9 cellular contexts compared by ENCODE assay signal in the genomic region with DNA sequence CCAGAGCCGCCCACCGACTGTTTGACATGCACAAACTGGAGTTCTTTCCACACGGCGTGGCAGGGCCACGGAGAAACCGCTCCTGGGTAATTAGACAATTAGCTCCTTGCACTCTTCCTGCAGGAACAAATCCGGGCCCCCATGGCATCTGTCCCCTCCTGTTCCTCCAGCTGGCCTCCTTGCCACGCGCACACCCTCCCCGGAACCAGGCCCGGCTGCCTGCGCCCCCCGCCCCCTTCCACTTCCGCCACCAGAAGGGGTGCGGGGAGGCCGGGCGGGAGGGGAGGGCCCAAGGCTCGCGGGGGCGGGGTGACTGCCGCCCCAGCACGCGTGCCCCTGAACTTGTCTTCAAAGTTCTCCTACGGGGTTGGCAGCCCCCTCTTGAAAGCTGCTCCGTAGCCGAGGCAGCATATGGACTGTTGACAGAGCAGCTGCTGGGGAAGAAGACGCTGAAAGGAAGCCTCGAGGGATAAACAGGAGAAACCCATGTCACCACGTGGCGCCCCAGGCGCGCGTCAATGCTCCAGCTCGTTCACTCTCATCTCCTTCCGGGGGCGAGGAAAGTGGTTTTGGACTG.
DNase-seq lines count a peak whose midpoint lies in the region; ATAC-seq, FAIRE-seq and TF ChIP-seq lines count a peak whose summit lies in the region.
"Had no signal": no experiment of that assay in that cellular context is flagged by ENCODE, and none has a peak within 500 bp of the region (broad histone marks: within the 10 kb centered on the region; RNA-seq: fewer than 3 reads in every experiment).

No MANE protein-coding gene starts in this region.

- H3K4me3 ChIP-seq in kidney (ENCODE audit: low read length in 2 of 2) (peak overlapping the region; percentile 23 to 27), vagina (peak overlapping the region; percentile 31 to 50)

- H3K27ac ChIP-seq in kidney (ENCODE audit: low read depth in 2 of 2, low read length in 2 of 2) = no peak overlapping the region
- no peak overlapping the region for H3K27ac ChIP-seq in vagina
- H3K27ac ChIP-seq: brain microvascular endothelial cell had no signal

- H3K9me3 ChIP-seq in kidney (ENCODE audit: control insufficient read depth in 1 of 2, low read length in 2 of 2) = no peaks in the 10 kb centered on the region
- H3K9me3 ChIP-seq in vagina = no peaks in the 10 kb centered on the region

- intact Hi-C loops in kidney (cut with DNase I) = no loop called here
- intact Hi-C loops in vagina (cut with DNase I) = no loop called here

- no peaks in the 10 kb centered on the region for H3K27me3 ChIP-seq in vagina
- H3K27me3 ChIP-seq: brain microvascular endothelial cell had no signal

- TF ChIP-seq CTCF in kidney (IDR thresholded peaks at IDR 0.05; ENCODE audit: borderline replicate concordance, extremely low read depth, insufficient read depth) = no peak
- TF ChIP-seq CTCF in vagina (IDR thresholded peaks at IDR 0.05) = no peak

- no peaks in the 10 kb centered on the region for H3K4me1 ChIP-seq in kidney (ENCODE audit: control insufficient read depth in 1 of 2, insufficient read depth in 1 of 2, low read depth in 1 of 2, low read length in 2 of 2)
- peaks cover 5% of the 10 kb centered on the region for H3K4me1 ChIP-seq in vagina

- H3K36me3 ChIP-seq in kidney (ENCODE audit: control insufficient read depth in 1 of 2, insufficient read depth in 2 of 2, low read length in 2 of 2) = no peaks in the 10 kb centered on the region
- no peaks in the 10 kb centered on the region for H3K36me3 ChIP-seq in vagina
- H3K36me3 ChIP-seq: brain microvascular endothelial cell had no signal

- H3K9ac ChIP-seq in kidney (ENCODE audit: low read length in 2 of 2) = no peak overlapping the region

- ATAC-seq in esophagus mucosa = no peak
- ATAC-seq in GM18502 (IDR thresholded peaks at IDR 0.05; ENCODE audit: poor library complexity, unreplicated experiment) = no peak
- ATAC-seq in HG03342 (IDR thresholded peaks at IDR 0.05; ENCODE audit: unreplicated experiment) = no peak

- TF ChIP-seq POLR2A in vagina (IDR thresholded peaks at IDR 0.05) = no peak

- FAIRE-seq in kidney (lab: Jason Lieb, UNC) = no peak

- peak; percentile 12 for DNase-seq in stimulated activated CD4-positive, alpha-beta T cell treated with anti-CD3 and anti-CD28 coated beads, Interleukin-15, amount 100 ng/mL, for 24 hours
- DNase-seq in stimulated activated CD4-positive, alpha-beta T cell treated with anti-CD3 and anti-CD28 coated beads, Interleukin-1b, Interleukin-23, amount 100 ng/mL, for 48 hours = no peak
- DNase-seq in activated T-cell treated with anti-CD3 and anti-CD28 coated beads for 1 hour (ENCODE audit: low read depth) (peak; percentile 8), kidney (peak; percentile 82), vagina (ENCODE audit: extremely low spot score in 2 of 2) (no peak)
- DNase-seq: brain microvascular endothelial cell had no signal

Comparison
In these comparisons a context has a peak if more than half of its experiments do, and no peak if none do; other contexts are left out.
1. DNase-seq: peak in stimulated activated CD4-positive, alpha-beta T cell treated with anti-CD3 and anti-CD28 coated beads, Interleukin-15, amount 100 ng/mL, for 24 hours (single experiment), activated T-cell treated with anti-CD3 and anti-CD28 coated beads for 1 hour (single experiment) and kidney (single experiment); none in stimulated activated CD4-positive, alpha-beta T cell treated with anti-CD3 and anti-CD28 coated beads, Interleukin-1b, Interleukin-23, amount 100 ng/mL, for 48 hours (single experiment) and vagina (0 of 2).